8 cellular contexts compared by ENCODE assay signal in the genomic region with DNA sequence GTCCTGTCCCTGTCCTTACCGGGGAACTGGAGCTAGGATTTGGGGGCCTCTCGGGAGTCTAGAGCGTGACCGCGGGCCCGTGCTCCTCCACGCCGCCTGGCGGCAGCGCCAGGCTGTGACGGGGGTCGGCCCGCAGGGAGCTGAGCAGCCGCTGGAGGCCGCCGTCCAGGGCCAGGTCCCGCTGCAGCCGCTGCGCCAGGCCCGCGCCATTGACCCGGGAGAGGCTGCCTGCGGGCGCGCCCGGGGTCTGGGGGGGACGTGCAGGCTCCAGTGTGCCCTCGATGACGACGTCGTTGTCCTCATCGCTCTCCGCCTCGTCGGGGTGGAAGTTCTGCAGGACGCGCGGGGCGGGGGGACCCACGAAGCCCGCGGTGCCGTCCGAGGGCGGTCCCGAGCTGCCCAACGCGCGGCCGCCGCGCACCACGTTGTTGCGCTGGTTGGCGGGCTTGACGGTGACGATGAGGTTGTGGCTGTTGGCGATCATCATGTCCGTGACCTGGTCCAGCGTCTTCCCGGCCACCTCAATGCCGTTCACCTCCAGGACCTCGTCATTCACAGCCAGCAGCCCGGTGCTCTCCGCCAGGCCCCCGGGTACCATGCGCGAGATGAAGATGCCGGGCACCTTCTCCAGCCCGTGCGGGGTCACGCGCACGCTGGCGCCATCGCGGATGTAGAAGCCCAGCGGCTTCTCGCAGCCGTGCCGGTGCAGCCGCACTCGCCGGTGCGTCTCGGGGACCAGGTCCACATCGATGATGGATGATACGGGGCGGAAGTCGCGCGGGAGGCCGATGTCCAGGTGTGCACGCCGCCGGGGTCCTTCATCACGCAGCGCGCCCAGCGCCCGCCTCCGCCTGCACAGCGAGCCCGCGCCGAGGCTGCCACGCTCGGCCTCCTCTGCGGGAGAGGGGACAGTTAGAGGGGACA. TPM values are rescaled to one million over a fixed set of nuclear protein-coding genes. Genes with fewer than 3 reads are reported as not detected.
DNase-seq lines count a peak whose midpoint lies in the region; ATAC-seq and TF ChIP-seq lines count a peak whose summit lies in the region.

No MANE protein-coding gene starts in this region.

- intact Hi-C loops in esophagus muscularis mucosa (cut with DNase I) (no loop called here), sigmoid colon (cut with DNase I) (no loop called here), PC-9 (cut with micrococcal nuclease; ENCODE audit: unreplicated experiment) (no loop called here)

- POLR2A ChIA-PET in activated CD4-positive, alpha-beta T cell treated with anti-CD3 and anti-CD28 coated beads, Interleukin-2, amount 10 ng/mL, durations not matched to agents 7 days and 5 days (lab: Charles Lee) = no interaction called here
- POLR2A ChIA-PET in PC-9 (lab: Charles Lee; ENCODE audit: unreplicated experiment) = no interaction called here

- H3K36me3 ChIP-seq in esophagus muscularis mucosa (peaks cover 0 to 5% (median 2%) of the 10 kb centered on the region in 4 donors), sigmoid colon (no peaks in the 10 kb centered on the region), smooth muscle cell (ENCODE audit: low read depth) (no peaks in the 10 kb centered on the region), PC-9 (ENCODE audit: low read depth) (peaks cover 7% of the 10 kb centered on the region; the same call in 1 of the 2 replicates)

- H3K4me1 ChIP-seq in esophagus muscularis mucosa = peaks cover 0 to 17% (median 9%) of the 10 kb centered on the region in 4 donors
- no peaks in the 10 kb centered on the region for H3K4me1 ChIP-seq in sigmoid colon
- H3K4me1 ChIP-seq in smooth muscle cell (ENCODE audit: low read depth) = no peaks in the 10 kb centered on the region
- no peaks in the 10 kb centered on the region for H3K4me1 ChIP-seq in PC-9 (replicated peaks; ENCODE audit: insufficient read depth)

- no TSS peak for BruUV-seq in PC-9 (replicated peaks; lab: Mats Ljungman, UMichigan)

- H3K79me2 ChIP-seq in smooth muscle cell (ENCODE audit: low read depth) (no peaks in the 10 kb centered on the region), PC-9 (ENCODE audit: low read depth) (no peaks in the 10 kb centered on the region)

- no peak overlapping the region for H3K4me2 ChIP-seq in smooth muscle cell
- no peak overlapping the region for H3K4me2 ChIP-seq in PC-9

- H3F3A ChIP-seq in smooth muscle cell (ENCODE audit: low read depth) (no peaks in the 10 kb centered on the region), PC-9 (ENCODE audit: insufficient read depth, low read depth) (peaks cover 2% of the 10 kb centered on the region; the same call in 1 of the 2 replicates)

- 69% methylated on average over 55 of the region's 109 CpGs for WGBS in esophagus muscularis mucosa
- 61 to 83% methylated on average over 109 of the region's 109 CpGs for WGBS in sigmoid colon, 2 donors
- WGBS in smooth muscle cell (ENCODE audit: low lambda C conversion rate) = 99% methylated on average over 87 of the region's 109 CpGs

- no peaks in the 10 kb centered on the region for H3K9me2 ChIP-seq in PC-9 (ENCODE audit: insufficient read depth)

- H3K4me3 ChIP-seq in esophagus muscularis mucosa (peak overlapping the region; percentile 25 to 39 (median 32)), sigmoid colon (peak overlapping the region in 3 of 4 donors; percentile 14 to 31 (median 21)), smooth muscle cell (no peak overlapping the region), PC-9 (no peak overlapping the region)

- peaks cover 25% of the 10 kb centered on the region for H4K20me1 ChIP-seq in smooth muscle cell (ENCODE audit: low read depth)
- peaks cover 3% of the 10 kb centered on the region; the same call in 1 of the 2 replicates for H4K20me1 ChIP-seq in PC-9 (ENCODE audit: insufficient read depth)

- peaks cover 2% of the 10 kb centered on the region for H3K4me1 Mint-ChIP-seq in activated CD4-positive, alpha-beta T cell treated with anti-CD3 and anti-CD28 coated beads, Interleukin-2, amount 10 ng/mL, durations not matched to agents 7 days and 5 days

- no peaks in the 10 kb centered on the region for H3K36me3 Mint-ChIP-seq in activated CD4-positive, alpha-beta T cell treated with anti-CD3 and anti-CD28 coated beads, Interleukin-2, amount 10 ng/mL, durations not matched to agents 7 days and 5 days (ENCODE audit: low read depth)

- H3K9ac ChIP-seq in smooth muscle cell (ENCODE audit: low read depth) = no peak overlapping the region

- ATAC-seq in HG03039 (IDR thresholded peaks at IDR 0.05; ENCODE audit: unreplicated experiment) = no peak
- ATAC-seq in HG03439 (IDR thresholded peaks at IDR 0.05; ENCODE audit: unreplicated experiment) = no peak

- TF ChIP-seq EP300 in esophagus muscularis mucosa (IDR thresholded peaks at IDR 0.05) = no peak
- no peak for TF ChIP-seq EP300 in sigmoid colon (IDR thresholded peaks at IDR 0.05)

- H3K9me3 ChIP-seq in esophagus muscularis mucosa = peaks cover 0 to 4% (median 2%) of the 10 kb centered on the region in 4 donors
- peaks cover 0 to 2% (median under 1%) of the 10 kb centered on the region in 4 donors for H3K9me3 ChIP-seq in sigmoid colon
- H3K9me3 ChIP-seq in smooth muscle cell (replicated peaks; ENCODE audit: low read depth) = no peaks in the 10 kb centered on the region
- no peaks in the 10 kb centered on the region; the same call in 1 of the 2 replicates for H3K9me3 ChIP-seq in PC-9 (ENCODE audit: insufficient read depth, low read depth)

- CTCF ChIA-PET in activated CD4-positive, alpha-beta T cell treated with anti-CD3 and anti-CD28 coated beads, Interleukin-2, amount 10 ng/mL, durations not matched to agents 7 days and 5 days (lab: Charles Lee) = interaction anchor here (0.6 to 1.8 kb wide), 7 partner anchors 11 to 175 kb away, joined by 3 to 4 read pairs (median 3); a partner anchor contains a TSS
- CTCF ChIA-PET in PC-9 (lab: Charles Lee) = no interaction called here

- peak overlapping the region; percentile 36 for H3K4me3 Mint-ChIP-seq in activated CD4-positive, alpha-beta T cell treated with anti-CD3 and anti-CD28 coated beads, Interleukin-2, amount 10 ng/mL, durations not matched to agents 7 days and 5 days

- peaks cover 11% of the 10 kb centered on the region for H3K27me3 Mint-ChIP-seq in activated CD4-positive, alpha-beta T cell treated with anti-CD3 and anti-CD28 coated beads, Interleukin-2, amount 10 ng/mL, durations not matched to agents 7 days and 5 days

- peak; percentile 27 for DNase-seq in ELF-1 (ENCODE audit: low read depth, low spot score)
- DNase-seq in activated CD4-positive, alpha-beta T cell treated with anti-CD3 and anti-CD28 coated beads, Interleukin-2, amount 10 ng/mL, durations not matched to agents 7 days and 5 days = peak; percentile 37
- no peak for DNase-seq in esophagus muscularis mucosa (ENCODE audit: extremely low spot score)
- DNase-seq in sigmoid colon = no peak
- no peak for DNase-seq in smooth muscle cell (lab: John Stamatoyannopoulos, UW; ENCODE audit: unreplicated experiment)
- no peak for DNase-seq in PC-9

- H2AFZ ChIP-seq in smooth muscle cell (ENCODE audit: low read depth) (no peak overlapping the region), PC-9 (no peak overlapping the region)

- no peak overlapping the region for H3K27ac ChIP-seq in esophagus muscularis mucosa (replicated peaks in 1 of 4)
- H3K27ac ChIP-seq in sigmoid colon = no peak overlapping the region
- H3K27ac ChIP-seq in smooth muscle cell (ENCODE audit: low read depth) = no peak overlapping the region
- H3K27ac ChIP-seq in PC-9 = no peak overlapping the region

- TF ChIP-seq POLR2A in esophagus muscularis mucosa (IDR thresholded peaks at IDR 0.05; ENCODE audit: low read depth) (no peak), sigmoid colon (IDR thresholded peaks at IDR 0.05) (no peak)

- H3K27me3 ChIP-seq in esophagus muscularis mucosa (peaks cover 0 to 9% (median 0%) of the 10 kb centered on the region in 4 donors), sigmoid colon (peaks cover 0 to 10% (median 0%) of the 10 kb centered on the region in 3 donors), smooth muscle cell (ENCODE audit: low read depth) (no peaks in the 10 kb centered on the region), PC-9 (ENCODE audit: insufficient read depth, low read depth) (no peaks in the 10 kb centered on the region)

- peaks cover 7% of the 10 kb centered on the region for H3K9me3 Mint-ChIP-seq in activated CD4-positive, alpha-beta T cell treated with anti-CD3 and anti-CD28 coated beads, Interleukin-2, amount 10 ng/mL, durations not matched to agents 7 days and 5 days

- H3K27ac Mint-ChIP-seq in activated CD4-positive, alpha-beta T cell treated with anti-CD3 and anti-CD28 coated beads, Interleukin-2, amount 10 ng/mL, durations not matched to agents 7 days and 5 days = no peak overlapping the region

- TF ChIP-seq CTCF in esophagus muscularis mucosa (IDR thresholded peaks at IDR 0.05) = peak; percentile 46 to 75 (median 52)
- TF ChIP-seq CTCF in sigmoid colon (IDR thresholded peaks at IDR 0.05) = peak in 2 of 4 experiments; percentile 39 to 58
- TF ChIP-seq CTCF in smooth muscle cell (IDR thresholded peaks at IDR 0.05; ENCODE audit: borderline replicate concordance, insufficient read depth, poor library complexity, severe bottlenecking) = no peak
- TF ChIP-seq CTCF in PC-9 (conservative IDR thresholded peaks at IDR 0.05) = no peak

RNA-seq across cellular contexts. Expression of a gene that starts 50.9 kb away (rescaled TPM):
- 10 to 100 TPM; 19.4 to 20.3 TPM for total RNA-seq in activated CD4-positive, alpha-beta T cell treated with anti-CD3 and anti-CD28 coated beads, Interleukin-2, amount 10 ng/mL, durations not matched to agents 7 days and 5 days
- 10 to 100 TPM; 17.1 to 18.9 (median 17.3) TPM for total RNA-seq in esophagus muscularis mucosa
- total RNA-seq in sigmoid colon = 10 to 100 TPM; 13.0 to 18.0 (median 13.3) TPM
- 10 to 100 TPM in 1 of 3 donors, 1 to 10 TPM in 2; 3.6 to 10.3 (median 4.9) TPM for polyA plus RNA-seq in sigmoid colon
- 24.2 and 28.3 TPM in 2 replicates for total RNA-seq in smooth muscle cell
- polyA plus RNA-seq in smooth muscle cell = 9.1 and 11.0 TPM in 2 replicates
- 12.6 and 13.8 TPM in 2 replicates for total RNA-seq in PC-9 (2021)

Comparison
In these comparisons a context has a peak if more than half of its experiments do, and no peak if none do; other contexts are left out.
1. DNase-seq: peak in ELF-1 (single experiment) and activated CD4-positive, alpha-beta T cell treated with anti-CD3 and anti-CD28 coated beads, Interleukin-2, amount 10 ng/mL, durations not matched to agents 7 days and 5 days (single experiment); none in esophagus muscularis mucosa (single experiment), sigmoid colon (single experiment), smooth muscle cell (single experiment) and PC-9 (0 of 2).
2. H3K4me3 ChIP-seq: peak in esophagus muscularis mucosa (4 of 4) and sigmoid colon (3 of 4); none in smooth muscle cell (single experiment) and PC-9 (single experiment).
3. CTCF ChIP-seq: peak in esophagus muscularis mucosa (3 of 3); none in smooth muscle cell (single experiment) and PC-9 (single experiment).